ENCODE assay signal across 1 cellular context in the genomic region with DNA sequence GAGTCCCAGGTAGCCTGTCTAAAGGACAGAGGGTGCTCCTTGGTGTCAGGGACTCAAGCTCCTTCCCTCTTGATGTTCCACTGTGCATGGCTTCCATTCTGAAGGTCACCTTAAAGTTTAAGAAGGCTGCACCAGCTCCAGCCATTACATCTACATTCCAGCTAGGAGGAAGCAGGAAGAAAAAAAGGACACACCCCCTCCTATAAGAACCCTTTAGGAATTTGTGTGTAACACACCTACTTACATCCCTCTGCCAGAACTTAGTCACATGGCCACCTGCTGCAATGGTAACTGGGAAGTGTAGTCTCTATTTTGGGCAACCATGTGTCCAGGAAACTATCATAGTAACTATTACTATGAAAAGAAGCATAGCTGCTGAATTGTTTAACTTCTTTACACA.
TF ChIP-seq lines count a peak whose summit lies in the region.

No MANE protein-coding gene starts in this region.

TF ChIP-seq in Ishikawa, 13 proteins besides CTCF, POLR2A, EP300 and RAD21 (continued from another document):
- TF ChIP-seq USF1 (IDR thresholded peaks at IDR 0.05): peak; percentile 80
